In genomic region chr10:88911851-88912250, GRCh38 we compare ENCODE assay signal across 24 cellular contexts. TPM values are rescaled to one million over a fixed set of nuclear protein-coding genes. Genes with fewer than 3 reads are reported as not detected.
"Had no signal": no experiment of that assay in that cellular context is flagged by ENCODE, and none has a peak within 500 bp of the region (broad histone marks: within the 10 kb centered on the region; RNA-seq: fewer than 3 reads in every experiment).

No MANE protein-coding gene starts in this region.

- FAIRE-seq: keratinocyte, pancreas had no signal

- DNase-seq: effector CD8-positive, alpha-beta T cell; endodermal cell; foreskin fibroblast; gastrocnemius medialis; head of caudate nucleus; naive B cell; pancreas; stimulated activated CD4-positive, alpha-beta T cell treated with anti-CD3 and anti-CD28 coated beads, Interleukin-2, amount 100 ng/mL, for 24 hours; stimulated activated CD4-positive, alpha-beta T cell treated with anti-CD3 and anti-CD28 coated beads, Interleukin-4, amount 100 ng/mL, for 24 hours; stimulated activated naive CD4-positive, alpha-beta T cell treated with Interleukin-2 at 50 U/mL for 16 hours; stomach; thyroid gland; trophoblast cell had no signal

- H3K27me3 ChIP-seq: gastrocnemius medialis, neutrophil, pancreas, right atrium auricular region, stomach, thyroid gland, vagina had no signal

- H3K4me3 Mint-ChIP-seq: endodermal cell; memory B cell; naive B cell; natural killer cell treated with Interleukin-12 subunit alpha and Interleukin-12 subunit beta and Interleukin-15 and Interleukin-18, amount 100 ng/mL, for 72 hours; neural crest cell; stimulated activated effector memory CD8-positive, alpha-beta T cell treated with anti-CD3 and anti-CD28 coated beads, Interleukin-12 subunit alpha, Interleukin-12 subunit beta, amount 100 ng/mL, for 72 hours had no signal

- H3K36me3 ChIP-seq: gastrocnemius medialis, pancreas, right atrium auricular region, thyroid gland, vagina had no signal

- H3K27ac ChIP-seq: epithelial cell of prostate, neutrophil, pancreas, thyroid gland had no signal

- H3K4me1 Mint-ChIP-seq: naive B cell; stimulated activated effector memory CD8-positive, alpha-beta T cell treated with anti-CD3 and anti-CD28 coated beads, Interleukin-12 subunit alpha, Interleukin-12 subunit beta, amount 100 ng/mL, for 72 hours had no signal

- H3K9me3 Mint-ChIP-seq: endodermal cell; memory B cell; naive B cell; natural killer cell treated with Interleukin-12 subunit alpha and Interleukin-12 subunit beta and Interleukin-15 and Interleukin-18, amount 100 ng/mL, for 72 hours; neural crest cell; stimulated activated effector memory CD8-positive, alpha-beta T cell treated with anti-CD3 and anti-CD28 coated beads, Interleukin-12 subunit alpha, Interleukin-12 subunit beta, amount 100 ng/mL, for 72 hours had no signal

- H3K4me3 ChIP-seq: gastrocnemius medialis, lung, pancreas, right atrium auricular region, stomach, thyroid gland, vagina had no signal

- H3K9me3 ChIP-seq: gastrocnemius medialis, neutrophil, pancreas, right atrium auricular region, stomach, thyroid gland, vagina had no signal

- H3K27ac Mint-ChIP-seq: endodermal cell; naive B cell; natural killer cell treated with Interleukin-12 subunit alpha and Interleukin-12 subunit beta and Interleukin-15 and Interleukin-18, amount 100 ng/mL, for 72 hours; progenitor cell of endocrine pancreas; stimulated activated effector memory CD8-positive, alpha-beta T cell treated with anti-CD3 and anti-CD28 coated beads, Interleukin-12 subunit alpha, Interleukin-12 subunit beta, amount 100 ng/mL, for 72 hours had no signal

- H3K27me3 Mint-ChIP-seq: memory B cell; naive B cell; natural killer cell treated with Interleukin-12 subunit alpha and Interleukin-12 subunit beta and Interleukin-15 and Interleukin-18, amount 100 ng/mL, for 72 hours; progenitor cell of endocrine pancreas had no signal

- H3K4me1 ChIP-seq: gastrocnemius medialis, pancreas, right atrium auricular region, stomach, thyroid gland, vagina had no signal

RNA-seq across cellular contexts. Expression of gene ACTA2, which starts 40.7 kb away (rescaled TPM):
- total RNA-seq: endodermal cell had no signal
